ENCODE assay signal across 1 cellular context in genomic region chr20:39880890-39881289, GRCh38.
TF ChIP-seq lines count a peak whose summit lies in the region.

No MANE protein-coding gene starts in this region.

TF ChIP-seq in SK-N-SH treated with all-trans-retinoic acid at 6 μM for 48 hours, 23 proteins besides CTCF, POLR2A, EP300 and RAD21 (continued from another document):
- TF ChIP-seq, protein P1, sequence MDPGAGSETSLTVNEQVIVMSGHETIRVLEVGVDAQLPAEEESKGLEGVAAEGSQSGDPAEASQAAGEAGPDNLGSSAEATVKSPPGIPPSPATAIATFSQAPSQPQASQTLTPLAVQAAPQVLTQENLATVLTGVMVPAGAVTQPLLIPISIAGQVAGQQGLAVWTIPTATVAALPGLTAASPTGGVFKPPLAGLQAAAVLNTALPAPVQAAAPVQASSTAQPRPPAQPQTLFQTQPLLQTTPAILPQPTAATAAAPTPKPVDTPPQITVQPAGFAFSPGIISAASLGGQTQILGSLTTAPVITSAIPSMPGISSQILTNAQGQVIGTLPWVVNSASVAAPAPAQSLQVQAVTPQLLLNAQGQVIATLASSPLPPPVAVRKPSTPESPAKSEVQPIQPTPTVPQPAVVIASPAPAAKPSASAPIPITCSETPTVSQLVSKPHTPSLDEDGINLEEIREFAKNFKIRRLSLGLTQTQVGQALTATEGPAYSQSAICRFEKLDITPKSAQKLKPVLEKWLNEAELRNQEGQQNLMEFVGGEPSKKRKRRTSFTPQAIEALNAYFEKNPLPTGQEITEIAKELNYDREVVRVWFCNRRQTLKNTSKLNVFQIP (CRISPR knock-in tag; IDR thresholded peaks at IDR 0.05; ENCODE audit: borderline replicate concordance, low read depth): no peak
- TF ChIP-seq CSDC2 (CRISPR knock-in tag; IDR thresholded peaks at IDR 0.05) (no peak), ARNTL (CRISPR knock-in tag; IDR thresholded peaks at IDR 0.05; ENCODE audit: borderline replicate concordance, low read depth) (no peak), TSHZ2 (CRISPR knock-in tag; IDR thresholded peaks at IDR 0.05) (no peak)
- TF ChIP-seq, protein P2, sequence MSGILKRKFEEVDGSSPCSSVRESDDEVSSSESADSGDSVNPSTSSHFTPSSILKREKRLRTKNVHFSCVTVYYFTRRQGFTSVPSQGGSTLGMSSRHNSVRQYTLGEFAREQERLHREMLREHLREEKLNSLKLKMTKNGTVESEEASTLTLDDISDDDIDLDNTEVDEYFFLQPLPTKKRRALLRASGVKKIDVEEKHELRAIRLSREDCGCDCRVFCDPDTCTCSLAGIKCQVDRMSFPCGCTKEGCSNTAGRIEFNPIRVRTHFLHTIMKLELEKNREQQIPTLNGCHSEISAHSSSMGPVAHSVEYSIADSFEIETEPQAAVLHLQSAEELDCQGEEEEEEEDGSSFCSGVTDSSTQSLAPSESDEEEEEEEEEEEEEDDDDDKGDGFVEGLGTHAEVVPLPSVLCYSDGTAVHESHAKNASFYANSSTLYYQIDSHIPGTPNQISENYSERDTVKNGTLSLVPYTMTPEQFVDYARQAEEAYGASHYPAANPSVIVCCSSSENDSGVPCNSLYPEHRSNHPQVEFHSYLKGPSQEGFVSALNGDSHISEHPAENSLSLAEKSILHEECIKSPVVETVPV (CRISPR knock-in tag; IDR thresholded peaks at IDR 0.05): no peak
